In genomic region chr5:57681942-57682341, GRCh38 we compare ENCODE assay signal across 34 cellular contexts.
A peak's percentile ranks its signal among the peaks of the same experiment; 100 is the strongest.
DNase-seq lines count a peak whose midpoint lies in the region; ATAC-seq, FAIRE-seq and TF ChIP-seq lines count a peak whose summit lies in the region.
"Had no signal": no experiment of that assay in that cellular context is flagged by ENCODE, and none has a peak within 500 bp of the region (broad histone marks: within the 10 kb centered on the region; RNA-seq: fewer than 3 reads in every experiment).

No MANE protein-coding gene starts in this region.

- peak overlapping the region; percentile 56 for H3K27ac Mint-ChIP-seq in MCF 10A (ENCODE audit: low read depth, unreplicated experiment)
- H3K27ac Mint-ChIP-seq: activated CD4-positive, alpha-beta T cell treated with anti-CD3 and anti-CD28 coated beads for 36 hours; activated CD8-positive, alpha-beta T cell treated with anti-CD3 and anti-CD28 coated beads, Interleukin-2, amount 10 ng/mL, durations not matched to agents 7 days and 5 days; activated naive CD4-positive, alpha-beta T cell treated with anti-CD3 and anti-CD28 coated beads, Interleukin-2, amount 50 U/mL, for 24 hours; activated T-helper 2 cell treated with anti-CD3 and anti-CD28 coated beads, Interferon-gamma antibody, Interleukin-2, Interleukin-4, amounts not matched to agents 10 μg/mL and 5 μg/mL and 100 μg/mL, durations not matched to agents 14 hours and 24 hours and 36 hours; CD14-positive monocyte; dendritic cell treated with granulocyte-macrophage colony-stimulating factor and Interleukin-4, amounts not matched to agents 40 ng/mL and 50 ng/mL, for 4 days; neural progenitor cell; type B pancreatic cell had no signal

- CTCF ChIA-PET in MCF 10A (lab: Yijun Ruan, JAX) = interaction anchor here (2.4 kb wide), 1 partner anchor 32 kb away, joined by 15 read pairs; no protein-coding TSS in a partner anchor

- in situ Hi-C loops in brain microvascular endothelial cell (cut with HindIII; ENCODE audit: low pct_ligation_motif_present, low sequenced_read_pairs) = no loop called here

- H3K9me3 ChIP-seq in breast epithelium (no peaks in the 10 kb centered on the region), keratinocyte (ENCODE audit: control insufficient read depth, low read depth, low read length) (no peaks in the 10 kb centered on the region)
- H3K9me3 ChIP-seq: gastrocnemius medialis, MG63, right atrium auricular region, SJCRH30 had no signal

- DNase-seq in MCF 10A (ENCODE audit: unreplicated experiment) (peak; percentile 86), breast epithelium (ENCODE audit: low spot score in 2 of 2) (no peak), brain microvascular endothelial cell (peak; percentile 51), keratinocyte (ENCODE audit: low read depth, low spot score) (no peak), COLO668 (lab: John Stamatoyannopoulos, UW; ENCODE audit: unreplicated experiment) (no peak), A172 (ENCODE audit: low spot score) (no peak), foreskin fibroblast (no peak)
- DNase-seq: 8988T; activated CD4-positive, alpha-beta T cell treated with anti-CD3 and anti-CD28 coated beads for 36 hours; activated CD8-positive, alpha-beta T cell treated with anti-CD3 and anti-CD28 coated beads, Interleukin-2, amount 10 ng/mL, durations not matched to agents 7 days and 5 days; amniotic stem cell; DMS79; gastrocnemius medialis; GM23248; MG63; NCI-H1105 treated with DMSO at 0.1 percent for 48 hours; NCI-H1930; NCI-H526 treated with DMSO at 0.1 percent for 48 hours; SJCRH30; stimulated activated naive CD4-positive, alpha-beta T cell; SW 1271; T-helper 9 cell had no signal

- no peak for TF ChIP-seq POLR2A in breast epithelium (IDR thresholded peaks at IDR 0.05)

- no TSS peak for BruUV-seq in MCF 10A (replicated peaks; lab: Mats Ljungman, UMichigan)

- TF ChIP-seq CTCF in MCF 10A (IDR thresholded peaks at IDR 0.05; ENCODE audit: unreplicated experiment) = no peak
- no peak for TF ChIP-seq CTCF in breast epithelium (IDR thresholded peaks at IDR 0.05)
- TF ChIP-seq CTCF in brain microvascular endothelial cell (IDR thresholded peaks at IDR 0.05; ENCODE audit: low read depth, low read length, missing control alignments) = no peak
- TF ChIP-seq CTCF in keratinocyte (optimal IDR thresholded peaks at IDR 0.05 in 1 of 3, IDR thresholded peaks at IDR 0.05 in 1 of 3, conservative IDR thresholded peaks at IDR 0.05 in 1 of 3; ENCODE audit: extremely low read depth in 1 of 3, insufficient read depth in 2 of 3, low read length in 3 of 3) = no peak
- TF ChIP-seq CTCF in foreskin fibroblast (IDR thresholded peaks at IDR 0.05; ENCODE audit: low read depth, low read length) = no peak

- no peaks in the 10 kb centered on the region for H3K9me3 Mint-ChIP-seq in MCF 10A (ENCODE audit: unreplicated experiment)
- H3K9me3 Mint-ChIP-seq: activated naive CD4-positive, alpha-beta T cell treated with anti-CD3 and anti-CD28 coated beads, Interleukin-2, amount 50 U/mL, for 24 hours; activated T-helper 2 cell treated with anti-CD3 and anti-CD28 coated beads, Interferon-gamma antibody, Interleukin-2, Interleukin-4, amounts not matched to agents 10 μg/mL and 5 μg/mL and 100 μg/mL, durations not matched to agents 14 hours and 24 hours and 36 hours; dendritic cell treated with granulocyte-macrophage colony-stimulating factor and Interleukin-4, amounts not matched to agents 40 ng/mL and 50 ng/mL, for 4 days; type B pancreatic cell had no signal

- H2AFZ ChIP-seq in keratinocyte (ENCODE audit: control insufficient read depth, low read length) = peak overlapping the region; percentile 37
- H2AFZ ChIP-seq: GM23248, hepatocyte, neural progenitor cell, parathyroid adenoma had no signal

- H3K27me3 ChIP-seq in breast epithelium (no peaks in the 10 kb centered on the region), brain microvascular endothelial cell (replicated peaks) (no peaks in the 10 kb centered on the region), keratinocyte (ENCODE audit: control insufficient read depth, extremely low read depth, insufficient read depth, low read length) (no peaks in the 10 kb centered on the region)
- H3K27me3 ChIP-seq: gastrocnemius medialis, hepatocyte, MG63, neural progenitor cell, right atrium auricular region, SJCRH30 had no signal

- no peaks in the 10 kb centered on the region for H3K79me2 ChIP-seq in keratinocyte (ENCODE audit: control insufficient read depth, insufficient read depth, low read length)
- H3K79me2 ChIP-seq: hepatocyte, parathyroid adenoma had no signal

- H3K27ac ChIP-seq in breast epithelium (no peak overlapping the region), brain microvascular endothelial cell (no peak overlapping the region), keratinocyte (ENCODE audit: control insufficient read depth, insufficient read depth, low read length) (peak overlapping the region; percentile 34)
- H3K27ac ChIP-seq: gastrocnemius medialis, GM23248, hepatocyte, neural progenitor cell, parathyroid adenoma, right atrium auricular region, SJCRH30 had no signal

- intact Hi-C loops in MCF 10A (cut with micrococcal nuclease) (no loop called here), breast epithelium (cut with DNase I; ENCODE audit: low total_unique reads) (no loop called here)

- H3K36me3 ChIP-seq in breast epithelium = no peaks in the 10 kb centered on the region
- H3K36me3 ChIP-seq in brain microvascular endothelial cell (replicated peaks) = no peaks in the 10 kb centered on the region
- no peaks in the 10 kb centered on the region for H3K36me3 ChIP-seq in keratinocyte (ENCODE audit: control insufficient read depth in 2 of 2, extremely low read depth in 1 of 2, insufficient read depth in 2 of 2, low read length in 2 of 2)
- H3K36me3 ChIP-seq: gastrocnemius medialis, MG63, neural progenitor cell, right atrium auricular region, SJCRH30 had no signal

- peak; percentile 84 for FAIRE-seq in keratinocyte (lab: Jason Lieb, UNC)
- FAIRE-seq: K562 had no signal

- no peaks in the 10 kb centered on the region for H3K36me3 Mint-ChIP-seq in MCF 10A (ENCODE audit: insufficient read depth, unreplicated experiment)
- H3K36me3 Mint-ChIP-seq: activated naive CD4-positive, alpha-beta T cell treated with anti-CD3 and anti-CD28 coated beads, Interleukin-2, amount 50 U/mL, for 24 hours; CD14-positive monocyte; neural progenitor cell had no signal

- peaks cover 31% of the 10 kb centered on the region for H3K4me1 Mint-ChIP-seq in MCF 10A (ENCODE audit: insufficient read depth, unreplicated experiment)
- H3K4me1 Mint-ChIP-seq: activated CD4-positive, alpha-beta T cell treated with anti-CD3 and anti-CD28 coated beads for 36 hours; activated naive CD4-positive, alpha-beta T cell treated with anti-CD3 and anti-CD28 coated beads, Interleukin-2, amount 50 U/mL, for 24 hours; CD14-positive monocyte had no signal

- peak overlapping the region; percentile 19 for H3K4me2 ChIP-seq in keratinocyte (ENCODE audit: control insufficient read depth, extremely low read depth, insufficient read depth, low read depth, low read length)
- H3K4me2 ChIP-seq: hepatocyte, neural progenitor cell, smooth muscle cell had no signal

- no peaks in the 10 kb centered on the region for H3K9me1 ChIP-seq in keratinocyte (ENCODE audit: control insufficient read depth, extremely low read depth, insufficient read depth, low read length)

- no peaks in the 10 kb centered on the region for H4K20me1 ChIP-seq in keratinocyte (ENCODE audit: control insufficient read depth, extremely low read depth, insufficient read depth, low read length)

- H3K4me3 ChIP-seq in breast epithelium = no peak overlapping the region
- no peak overlapping the region for H3K4me3 ChIP-seq in brain microvascular endothelial cell (ENCODE audit: low read depth, low read length)
- no peak overlapping the region for H3K4me3 ChIP-seq in keratinocyte (ENCODE audit: control insufficient read depth in 2 of 3, extremely low read depth in 1 of 3, insufficient read depth in 2 of 3, low read depth in 1 of 3, low read length in 3 of 3)
- no peak overlapping the region for H3K4me3 ChIP-seq in foreskin fibroblast (ENCODE audit: low read depth in 1 of 2, low read length in 2 of 2)
- H3K4me3 ChIP-seq: gastrocnemius medialis, GM23248, hepatocyte, K562, MG63, neural progenitor cell, right atrium auricular region, SJCRH30, smooth muscle cell had no signal

- dilution Hi-C loops in keratinocyte (cut with MboI; ENCODE audit: extremely low pct_ligation_motif_present, low sequenced_read_pairs) = no loop called here

- no peak for ATAC-seq in GM18909 (IDR thresholded peaks at IDR 0.05; ENCODE audit: poor library complexity, unreplicated experiment)
- ATAC-seq: activated CD4-positive, alpha-beta T cell treated with anti-CD3 and anti-CD28 coated beads for 36 hours; activated CD8-positive, alpha-beta T cell treated with anti-CD3 and anti-CD28 coated beads, Interleukin-2, amount 10 ng/mL, durations not matched to agents 7 days and 5 days; gastrocnemius medialis; K562 had no signal

- no peak overlapping the region for H3K9ac ChIP-seq in keratinocyte (ENCODE audit: control insufficient read depth, extremely low read depth, insufficient read depth, low read length)
- H3K9ac ChIP-seq: GM23248, neural progenitor cell, parathyroid adenoma had no signal

- H3K27me3 Mint-ChIP-seq in MCF 10A (ENCODE audit: insufficient read depth, unreplicated experiment) = no peaks in the 10 kb centered on the region
- H3K27me3 Mint-ChIP-seq: dendritic cell treated with granulocyte-macrophage colony-stimulating factor and Interleukin-4, amounts not matched to agents 40 ng/mL and 50 ng/mL, for 4 days had no signal

- H3K4me1 ChIP-seq in breast epithelium (no peaks in the 10 kb centered on the region), keratinocyte (ENCODE audit: control insufficient read depth, extremely low read depth, insufficient read depth, low read length) (peaks cover 15% of the 10 kb centered on the region)
- H3K4me1 ChIP-seq: neural progenitor cell, parathyroid adenoma had no signal

- POLR2A ChIA-PET in MCF 10A (lab: Yijun Ruan, JAX) = interaction anchor here (0.9 to 2.7 kb wide), 6 partner anchors 8 to 778 kb away, joined by 3 to 30 read pairs (median 4); partner anchors contain the start of gene PLK2

- H3K4me3 Mint-ChIP-seq in MCF 10A (ENCODE audit: unreplicated experiment) = no peak overlapping the region
- H3K4me3 Mint-ChIP-seq: activated CD4-positive, alpha-beta T cell treated with anti-CD3 and anti-CD28 coated beads for 36 hours; activated CD8-positive, alpha-beta T cell treated with anti-CD3 and anti-CD28 coated beads, Interleukin-2, amount 10 ng/mL, durations not matched to agents 7 days and 5 days; activated naive CD4-positive, alpha-beta T cell treated with anti-CD3 and anti-CD28 coated beads, Interleukin-2, amount 50 U/mL, for 24 hours; CD14-positive monocyte; dendritic cell treated with granulocyte-macrophage colony-stimulating factor and Interleukin-4, amounts not matched to agents 40 ng/mL and 50 ng/mL, for 4 days; neural progenitor cell; type B pancreatic cell had no signal

Comparison
In these comparisons a context has a peak if more than half of its experiments do, and no peak if none do; other contexts are left out.
1. DNase-seq: peak in MCF 10A (single experiment) and brain microvascular endothelial cell (single experiment); none in breast epithelium (0 of 2), keratinocyte (single experiment), COLO668 (single experiment), A172 (single experiment) and foreskin fibroblast (0 of 2).